8 cellular contexts compared by ENCODE assay signal in the genomic region with DNA sequence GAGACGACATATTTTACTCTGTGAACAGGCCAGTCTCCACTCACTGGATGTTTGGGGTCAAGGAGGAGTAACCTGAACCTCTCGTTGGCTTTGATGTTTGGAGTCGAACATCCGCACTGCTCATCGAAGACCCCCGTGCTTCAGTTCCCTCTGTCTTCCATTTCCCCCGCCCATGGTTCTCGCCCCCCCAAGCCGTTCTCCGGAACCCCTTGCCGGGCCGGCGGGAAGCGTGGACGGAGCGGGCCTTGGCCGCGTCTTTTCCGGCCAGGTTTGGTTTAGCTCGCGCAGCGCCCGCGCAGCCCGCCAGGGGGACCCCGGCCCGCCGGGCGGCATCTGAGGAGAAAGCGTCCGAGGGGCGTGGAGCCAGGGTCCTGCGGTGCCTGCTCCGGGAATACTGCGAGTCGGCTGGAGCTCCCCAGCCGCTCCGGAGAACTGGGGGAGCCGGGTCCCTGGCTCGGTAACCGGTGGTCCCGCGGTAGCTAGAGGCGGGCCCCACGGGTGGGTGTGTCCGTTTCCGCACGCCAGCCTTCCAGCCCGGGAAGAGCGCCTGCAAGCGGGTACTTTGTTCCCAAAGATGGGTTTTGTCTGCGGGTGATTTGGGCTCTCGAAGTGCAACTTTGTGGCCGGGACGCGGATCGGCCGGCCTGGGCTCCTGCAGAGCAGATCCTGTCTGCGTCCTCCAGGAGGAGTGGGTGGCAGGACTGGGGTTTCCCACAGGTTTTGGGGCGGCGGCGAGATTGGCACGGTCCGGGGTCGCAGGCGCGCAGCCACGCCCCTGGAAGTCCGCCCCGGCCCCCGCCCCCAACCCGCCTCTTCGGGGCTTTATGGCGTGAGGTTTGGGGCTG. TPM values are rescaled to one million over a fixed set of nuclear protein-coding genes. Genes with fewer than 3 reads are reported as not detected.
A peak's percentile ranks its signal among the peaks of the same experiment; 100 is the strongest.
DNase-seq lines count a peak whose midpoint lies in the region; ATAC-seq, FAIRE-seq and TF ChIP-seq lines count a peak whose summit lies in the region.

No MANE protein-coding gene starts in this region.

- TF ChIP-seq CTCF in AG10803 (conservative IDR thresholded peaks at IDR 0.05; ENCODE audit: low read length) (peak; percentile 75), lung (IDR thresholded peaks at IDR 0.05; ENCODE audit: control extremely low read depth, extremely low read depth) (peak; percentile 30)

- FAIRE-seq in RCC 7860 (lab: Jason Lieb, UNC) = no peak

- H3K27me3 ChIP-seq in ectodermal cell (ENCODE audit: control insufficient read depth, insufficient read depth, low read length, poor library complexity, severe bottlenecking) = peaks cover 25% of the 10 kb centered on the region
- H3K27me3 ChIP-seq in lung (ENCODE audit: control insufficient read depth, insufficient read depth) = peaks cover 7% of the 10 kb centered on the region

- peak; percentile 63 for ATAC-seq in GM19438 (IDR thresholded peaks at IDR 0.05; ENCODE audit: low read depth, unreplicated experiment)
- peak; percentile 49 for ATAC-seq in lung (ENCODE audit: insufficient read depth, low FRiP score)

- WGBS in ectodermal cell, 2 experiments = 1% methylated on average over 74 of the region's 74 CpGs
- WGBS in lung, 2 donors = 1 to 2% methylated on average over 73 to 74 of the region's 74 CpGs

- H3K4me3 ChIP-seq in AG10803 (ENCODE audit: low read length) (peak overlapping the region; percentile 94), ectodermal cell (ENCODE audit: insufficient read depth, low read depth, low read length) (peak overlapping the region; percentile 81), lung (peak overlapping the region; percentile 58)

- H3K27ac ChIP-seq in ectodermal cell (ENCODE audit: insufficient read depth, low read depth, low read length, poor library complexity, severe bottlenecking) (no peak overlapping the region), lung (ENCODE audit: low read depth in 1 of 2, low read length in 1 of 2) (peak overlapping the region in 1 of 2 donors; percentile 59)

- peak; percentile 63 for DNase-seq in AG10803 (ENCODE audit: low read depth)
- peak; percentile 89 for DNase-seq in HuH-7 (ENCODE audit: low spot score)
- DNase-seq in activated CD4-positive, alpha-beta T cell treated with anti-CD3 and anti-CD28 coated beads for 48 hours = peak; percentile 63
- peak; percentile 45 for DNase-seq in lung (ENCODE audit: low spot score)
- DNase-seq in stimulated activated CD8-positive, alpha-beta memory T cell treated with anti-CD3 and anti-CD28 coated beads, Interleukin-7, amount 100 ng/mL, for 24 hours (ENCODE audit: low read depth) = peak; percentile 25
- no peak for DNase-seq in RCC 7860 (ENCODE audit: low spot score)

- no peaks in the 10 kb centered on the region for H3K9me3 ChIP-seq in ectodermal cell (ENCODE audit: control insufficient read depth, low read length)
- no peaks in the 10 kb centered on the region for H3K9me3 ChIP-seq in lung (ENCODE audit: control insufficient read depth in 2 of 2, insufficient read depth in 1 of 2, low read length in 1 of 2)

- H3K36me3 ChIP-seq in ectodermal cell (ENCODE audit: control insufficient read depth, insufficient read depth, low read length) (no peaks in the 10 kb centered on the region), lung (ENCODE audit: control insufficient read depth in 2 of 2, insufficient read depth in 2 of 2, low read length in 2 of 2) (no peaks in the 10 kb centered on the region)

- H3K4me1 ChIP-seq in ectodermal cell (ENCODE audit: control insufficient read depth, insufficient read depth, low read length) = no peaks in the 10 kb centered on the region
- peaks cover 2 to 5% of the 10 kb centered on the region in 2 donors for H3K4me1 ChIP-seq in lung (ENCODE audit: control insufficient read depth in 2 of 2, insufficient read depth in 2 of 2, low read length in 2 of 2)

RNA-seq across cellular contexts. Expression of gene TMEM200A, which starts 0.4 kb away (rescaled TPM):
- 17.8 TPM for polyA plus RNA-seq in ectodermal cell (2013, experiment 1 of 4)
- 18.1 TPM for polyA plus RNA-seq in ectodermal cell (2013, experiment 2 of 4)
- 14.9 TPM for polyA plus RNA-seq in ectodermal cell (2013, experiment 3 of 4)
- 15.6 TPM for polyA plus RNA-seq in ectodermal cell (2013, experiment 4 of 4)
- total RNA-seq in lung = 1 to 10 TPM; 6.5 to 7.9 TPM
- polyA plus RNA-seq in lung = 1 to 10 TPM in 1 of 2 donors, under 1 TPM in 1; 0.79 to 6.4 TPM
